In the genomic region with DNA sequence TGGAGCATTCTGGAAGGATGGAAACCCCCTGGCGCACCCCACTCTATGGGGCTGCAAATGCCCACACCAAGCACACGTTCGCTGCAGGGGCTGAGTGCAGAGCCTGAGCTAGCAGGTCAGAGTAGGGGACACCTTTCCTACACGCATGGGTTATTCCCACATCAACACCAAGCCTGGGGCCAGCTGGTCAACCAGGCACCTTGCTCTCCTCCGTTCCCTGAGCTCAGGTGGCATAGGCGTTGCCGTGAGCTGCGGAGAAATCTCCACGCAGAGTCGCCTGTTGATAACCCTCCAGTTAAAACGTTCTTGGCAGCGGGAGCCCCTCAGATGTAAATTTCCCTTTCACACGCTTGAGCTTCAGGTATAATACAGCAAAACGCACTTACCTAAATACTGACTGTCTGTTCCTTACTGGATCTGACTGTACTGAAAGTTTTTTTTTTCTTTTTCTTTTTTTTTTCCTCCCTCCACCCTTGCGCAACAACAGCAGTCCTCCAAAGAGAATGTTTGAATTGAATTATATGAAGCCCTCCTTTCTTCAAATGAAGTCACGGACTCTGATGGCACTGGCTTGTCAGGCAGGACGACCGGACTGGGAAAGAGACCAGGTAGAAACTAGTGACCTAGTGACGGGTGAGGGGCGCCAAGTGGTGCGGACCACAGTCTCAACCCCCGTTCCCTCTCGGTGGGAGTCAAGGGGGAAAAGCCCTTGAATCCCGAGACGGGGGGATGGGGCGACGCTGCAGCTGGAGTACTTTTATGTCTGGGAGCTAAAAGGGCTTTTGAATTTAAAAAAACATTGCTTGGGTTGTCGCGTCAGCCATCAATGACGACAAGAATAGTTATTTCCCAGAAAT, we compare ENCODE assay signal across 11 cellular contexts. TPM values are rescaled to one million over a fixed set of nuclear protein-coding genes. Genes with fewer than 3 reads are reported as not detected.
DNase-seq lines count a peak whose midpoint lies in the region; ATAC-seq and TF ChIP-seq lines count a peak whose summit lies in the region.
"Had no signal": no experiment of that assay in that cellular context is flagged by ENCODE, and none has a peak within 500 bp of the region (broad histone marks: within the 10 kb centered on the region; RNA-seq: fewer than 3 reads in every experiment).

No MANE protein-coding gene starts in this region.

- ATAC-seq in left lobe of liver (no peak), HG03097 (IDR thresholded peaks at IDR 0.05; ENCODE audit: low FRiP score, unreplicated experiment) (no peak), HG02981 (IDR thresholded peaks at IDR 0.05; ENCODE audit: unreplicated experiment) (no peak)

- WGBS in mesodermal cell (ENCODE audit: insufficient coverage in 2 of 2), 2 experiments: 0% methylated on average over 16 to 17 of the region's 30 CpGs
- 2 to 3% methylated on average over 30 of the region's 30 CpGs for WGBS in tibial nerve, 2 donors

- H3K36me3 ChIP-seq in NT2/D1 (ENCODE audit: insufficient read depth, insufficient read length, low read length) (no peaks in the 10 kb centered on the region), mesodermal cell (ENCODE audit: control insufficient read depth, insufficient read depth, low read length) (no peaks in the 10 kb centered on the region), tibial nerve (no peaks in the 10 kb centered on the region)
- H3K36me3 ChIP-seq: SJCRH30 had no signal

- TF ChIP-seq EP300 in tibial nerve (IDR thresholded peaks at IDR 0.05): no peak

- peak overlapping the region; percentile 27 for H3K9ac ChIP-seq in NT2/D1 (ENCODE audit: insufficient read length, low read depth)
- H3K9ac ChIP-seq: KMS-11 had no signal

- DNase-seq in NT2/D1 (ENCODE audit: low read depth, low spot score) (no peak), epithelial cell of proximal tubule (ENCODE audit: low read depth) (no peak), tibial nerve (ENCODE audit: low spot score in 2 of 2) (no peak), left lobe of liver (ENCODE audit: low spot score) (no peak)
- DNase-seq: activated CD4-positive, alpha-beta T cell treated with anti-CD3 and anti-CD28 coated beads, Interleukin-2, amount 50 U/mL, for 4 hours; NCI-H2171 treated with DMSO at 0.1 percent for 48 hours; SJCRH30 had no signal

- TF ChIP-seq POLR2A in tibial nerve (IDR thresholded peaks at IDR 0.05): no peak

- no peak overlapping the region for H3K27ac ChIP-seq in mesodermal cell (ENCODE audit: low read depth, low read length, severe bottlenecking)
- peak overlapping the region in 1 of 4 donors; percentile 52 for H3K27ac ChIP-seq in tibial nerve
- H3K27ac ChIP-seq: KMS-11, SJCRH30 had no signal

- H3K27me3 ChIP-seq in NT2/D1 (ENCODE audit: insufficient read depth, insufficient read length) (peaks cover 48% of the 10 kb centered on the region), tibial nerve (peaks cover 0 to 26% of the 10 kb centered on the region in 2 donors)
- H3K27me3 ChIP-seq: SJCRH30 had no signal

- no peak for TF ChIP-seq CTCF in epithelial cell of proximal tubule (conservative IDR thresholded peaks at IDR 0.05; ENCODE audit: low read depth, low read length)
- TF ChIP-seq CTCF in tibial nerve (IDR thresholded peaks at IDR 0.05): no peak

- H3K4me3 ChIP-seq in NT2/D1 (ENCODE audit: insufficient read length, low read depth): peak overlapping the region; percentile 53
- H3K4me3 ChIP-seq in epithelial cell of proximal tubule (ENCODE audit: low read depth, low read length): peak overlapping the region; percentile 47
- H3K4me3 ChIP-seq in mesodermal cell (ENCODE audit: extremely low read depth, insufficient read depth, low read length, poor library complexity, severe bottlenecking): peak overlapping the region; percentile 26
- peak overlapping the region in 3 of 4 donors; percentile 17 to 37 (median 24) for H3K4me3 ChIP-seq in tibial nerve
- H3K4me3 ChIP-seq: SJCRH30 had no signal

- H3K4me1 ChIP-seq in NT2/D1 (ENCODE audit: insufficient read depth, insufficient read length) (no peaks in the 10 kb centered on the region), mesodermal cell (ENCODE audit: control insufficient read depth, insufficient read depth, low read length, poor library complexity, severe bottlenecking) (peaks cover 10% of the 10 kb centered on the region), tibial nerve (peaks cover 0 to 37% (median 0%) of the 10 kb centered on the region in 4 donors)
- H3K4me1 ChIP-seq: SJCRH30 had no signal

- H3K9me3 ChIP-seq in NT2/D1 (ENCODE audit: insufficient read depth, low read length) (no peaks in the 10 kb centered on the region), mesodermal cell (ENCODE audit: control insufficient read depth, low read length) (no peaks in the 10 kb centered on the region), tibial nerve (no peaks in the 10 kb centered on the region)
- H3K9me3 ChIP-seq: SJCRH30 had no signal

RNA-seq across cellular contexts. Expression of gene BRINP3, which starts 2.0 kb away (rescaled TPM):
- total RNA-seq in epithelial cell of proximal tubule (not detected in 2 replicates), tibial nerve (under 1 TPM in 2 of 4 donors, not detected in 2; 0.20 to 0.21 TPM), left lobe of liver (not detected)
- polyA plus RNA-seq in mesodermal cell (2013, experiment 1 of 2): not detected
- 0.40 TPM for polyA plus RNA-seq in mesodermal cell (2013, experiment 2 of 2)
- total RNA-seq: SJCRH30 had no signal
